In the genomic region with DNA sequence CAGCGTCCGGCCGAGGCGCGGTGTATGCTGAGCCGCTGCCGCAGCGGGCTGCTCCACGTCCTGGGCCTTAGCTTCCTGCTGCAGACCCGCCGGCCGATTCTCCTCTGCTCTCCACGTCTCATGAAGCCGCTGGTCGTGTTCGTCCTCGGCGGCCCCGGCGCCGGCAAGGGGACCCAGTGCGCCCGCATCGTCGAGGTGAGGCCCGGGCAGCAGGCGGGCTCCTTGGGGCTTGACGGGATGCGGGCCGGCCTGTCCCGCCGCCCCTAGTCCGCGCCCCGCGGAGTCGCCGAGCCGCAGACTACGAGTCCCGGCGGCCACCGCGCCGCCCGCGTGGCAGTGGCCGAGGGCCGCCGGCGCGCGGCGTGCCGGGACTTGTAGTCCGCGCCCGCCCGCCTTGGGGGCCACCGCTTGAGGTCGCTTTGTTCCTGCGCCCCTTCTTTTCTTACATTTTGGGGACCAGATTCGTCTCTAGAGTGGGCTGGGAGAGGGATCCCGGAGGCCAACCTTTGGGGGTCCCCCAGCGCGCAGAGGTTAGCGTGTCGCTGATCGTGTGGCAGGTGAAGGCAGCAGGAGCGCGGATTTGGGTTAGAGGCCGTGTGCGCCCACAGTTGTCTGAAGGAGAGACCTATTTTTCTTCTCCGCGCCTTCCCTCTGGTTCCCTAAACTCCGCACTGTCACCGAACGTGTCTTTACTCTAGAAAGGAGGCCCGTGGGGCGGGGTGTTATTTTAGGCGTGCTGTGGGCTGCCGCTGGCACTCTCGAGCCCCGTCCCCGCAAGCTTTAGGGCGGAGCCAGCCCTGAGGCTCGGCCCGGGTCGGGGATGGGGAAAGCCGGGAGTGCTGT, we compare ENCODE assay signal across 8 cellular contexts. TPM values are rescaled to one million over a fixed set of nuclear protein-coding genes. Genes with fewer than 3 reads are reported as not detected.
DNase-seq lines count a peak whose midpoint lies in the region; TF ChIP-seq lines count a peak whose summit lies in the region.

No MANE protein-coding gene starts in this region.

- no peaks in the 10 kb centered on the region for H3K27me3 ChIP-seq in cardiac muscle cell

- H3K4me1 Mint-ChIP-seq in activated naive CD8-positive, alpha-beta T cell (ENCODE audit: low read depth) = peaks cover 20% of the 10 kb centered on the region
- H3K4me1 Mint-ChIP-seq in type B pancreatic cell (ENCODE audit: unreplicated experiment) = peaks cover 11% of the 10 kb centered on the region

- peak overlapping the region; percentile 93 for H3K4me3 Mint-ChIP-seq in activated naive CD8-positive, alpha-beta T cell
- peak overlapping the region; percentile 95 for H3K4me3 Mint-ChIP-seq in type B pancreatic cell

- peak overlapping the region; percentile 92 for H3K4me3 ChIP-seq in GM08714 (ENCODE audit: low read length)
- H3K4me3 ChIP-seq in SK-N-MC = peak overlapping the region; percentile 96
- H3K4me3 ChIP-seq in cardiac muscle cell = peak overlapping the region; percentile 95

- H3K36me3 ChIP-seq in SK-N-MC (ENCODE audit: insufficient read depth, low read length) (peaks cover 2% of the 10 kb centered on the region; the same call in 1 of the 2 replicates), cardiac muscle cell (no peaks in the 10 kb centered on the region)

- H3K9me3 Mint-ChIP-seq in activated naive CD8-positive, alpha-beta T cell (ENCODE audit: low read depth) = no peaks in the 10 kb centered on the region
- H3K9me3 Mint-ChIP-seq in type B pancreatic cell = no peaks in the 10 kb centered on the region

- H3K9ac ChIP-seq in SK-N-MC (ENCODE audit: insufficient read length) = peak overlapping the region; percentile 93

- no peaks in the 10 kb centered on the region for H3K27me3 Mint-ChIP-seq in activated naive CD8-positive, alpha-beta T cell
- no peaks in the 10 kb centered on the region for H3K27me3 Mint-ChIP-seq in type B pancreatic cell

- H3K27ac ChIP-seq in SK-N-MC (peak overlapping the region; percentile 89), cardiac muscle cell (peak overlapping the region; percentile 96)

- H3K9me3 ChIP-seq in SK-N-MC (ENCODE audit: low read depth, low read length) (no peaks in the 10 kb centered on the region), cardiac muscle cell (ENCODE audit: low read depth) (no peaks in the 10 kb centered on the region)

- H3K4me1 ChIP-seq in cardiac muscle cell (ENCODE audit: low read depth) = peaks cover 12% of the 10 kb centered on the region

- H3K27ac Mint-ChIP-seq in activated naive CD8-positive, alpha-beta T cell = peak overlapping the region; percentile 94
- peak overlapping the region; percentile 93 for H3K27ac Mint-ChIP-seq in type B pancreatic cell

- no peaks in the 10 kb centered on the region for H3K36me3 Mint-ChIP-seq in activated naive CD8-positive, alpha-beta T cell
- no peaks in the 10 kb centered on the region for H3K36me3 Mint-ChIP-seq in type B pancreatic cell

- DNase-seq in H4 (ENCODE audit: low spot score) = peak; percentile 54
- peak; percentile 73 for DNase-seq in LHCN-M2 (ENCODE audit: low read depth)
- DNase-seq in SK-N-MC (ENCODE audit: low read depth, low spot score) = no peak
- DNase-seq in cardiac muscle cell (ENCODE audit: low read depth in 1 of 2, low spot score in 1 of 2) = peak; percentile 81 to 92
- DNase-seq in pons (ENCODE audit: low spot score) = peak; percentile 75
- peak; percentile 85 for DNase-seq in type B pancreatic cell (ENCODE audit: extremely low spot score, unreplicated experiment)

- TF ChIP-seq CTCF in cardiac muscle cell (IDR thresholded peaks at IDR 0.05; ENCODE audit: low read depth, low read length) (no peak), type B pancreatic cell (conservative IDR thresholded peaks at IDR 0.05) (peak; percentile 11)

RNA-seq across cellular contexts. Expression of gene CMPK1, which starts 0.6 kb away (rescaled TPM):
- total RNA-seq in H4 (2014; rRNA removed; shearing (Covaris generic)) = 108 and 137 TPM in 2 replicates
- total RNA-seq in LHCN-M2 (2014; rRNA removed) = 133 and 152 TPM in 2 replicates
- polyA plus RNA-seq in LHCN-M2 (2012) = 43.7 TPM
- 21.6 and 27.7 TPM in 2 replicates for total RNA-seq in cardiac muscle cell
- polyA plus RNA-seq in cardiac muscle cell = 28.5 and 40.0 TPM in 2 replicates
- total RNA-seq in type B pancreatic cell (ENCODE audit: low replicate concordance) = 53.2 and 70.1 TPM in 2 replicates

RNA-seq across cellular contexts. Expression of gene STIL, which starts 20.2 kb away (rescaled TPM):
- total RNA-seq in H4 (2014; rRNA removed; shearing (Covaris generic)) = 34.3 and 44.2 TPM in 2 replicates
- 26.5 and 28.5 TPM in 2 replicates for total RNA-seq in LHCN-M2 (2014; rRNA removed)
- 4.1 TPM for polyA plus RNA-seq in LHCN-M2 (2012)
- total RNA-seq in cardiac muscle cell = 4.2 and 13.4 TPM in 2 replicates
- 2.3 and 7.5 TPM in 2 replicates for polyA plus RNA-seq in cardiac muscle cell
- 7.4 and 19.7 TPM in 2 replicates for total RNA-seq in type B pancreatic cell (ENCODE audit: low replicate concordance)
